Comparison of ENCODE assay signal across 8 cellular contexts in the genomic region with DNA sequence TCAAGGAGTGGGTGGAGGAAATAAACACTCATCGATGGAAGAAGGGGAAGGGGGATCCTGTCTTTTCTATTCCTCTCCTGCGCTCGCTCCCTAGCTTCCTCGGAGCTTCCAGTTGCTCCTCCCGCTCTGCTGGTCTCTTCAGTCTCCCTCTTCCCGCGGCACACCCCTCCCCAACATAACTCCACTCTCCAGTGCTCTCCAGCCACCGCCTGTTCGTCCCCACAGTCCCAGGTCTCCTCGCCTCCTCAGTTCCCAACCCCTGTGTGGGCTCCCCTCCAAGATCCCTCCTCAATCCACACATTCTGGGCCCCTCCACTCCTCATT. TPM values are rescaled to one million over a fixed set of nuclear protein-coding genes. Genes with fewer than 3 reads are reported as not detected.
DNase-seq lines count a peak whose midpoint lies in the region; ATAC-seq lines count a peak whose summit lies in the region.

No MANE protein-coding gene starts in this region.

- H3K36me3 ChIP-seq in HUES48 (ENCODE audit: control insufficient read depth, insufficient read depth, low read length) (peaks cover 23% of the 10 kb centered on the region), iPS-18a (ENCODE audit: control insufficient read depth, low read depth, low read length) (peaks cover 9% of the 10 kb centered on the region)

- H3K36me3 Mint-ChIP-seq in activated naive CD8-positive, alpha-beta T cell treated with anti-CD3 and anti-CD28 coated beads, Interleukin-2, amount 10 ng/mL, durations not matched to agents 7 days and 5 days: peaks cover 3% of the 10 kb centered on the region
- peaks cover 40% of the 10 kb centered on the region for H3K36me3 Mint-ChIP-seq in stimulated activated effector memory CD8-positive, alpha-beta T cell treated with anti-CD3 and anti-CD28 coated beads, Interleukin-12 subunit alpha, Interleukin-12 subunit beta, amount 100 ng/mL, for 72 hours

- H3K9me3 ChIP-seq in HUES48 (ENCODE audit: control insufficient read depth, insufficient read depth, low read length) (no peaks in the 10 kb centered on the region), iPS-18a (ENCODE audit: control insufficient read depth, low read depth, low read length) (no peaks in the 10 kb centered on the region)

- DNase-seq in GM04504 (ENCODE audit: low read depth): peak; percentile 3
- no peak for DNase-seq in activated naive CD8-positive, alpha-beta T cell treated with anti-CD3 and anti-CD28 coated beads, Interleukin-2, amount 10 ng/mL, durations not matched to agents 7 days and 5 days
- no peak for DNase-seq in stimulated activated effector memory CD8-positive, alpha-beta T cell treated with anti-CD3 and anti-CD28 coated beads, Interleukin-12 subunit alpha, Interleukin-12 subunit beta, amount 100 ng/mL, for 72 hours (ENCODE audit: low spot score in 2 of 2)

- H3K4me3 ChIP-seq in HUES48 (ENCODE audit: low read depth, low read length) (peak overlapping the region; percentile 83), iPS-18a (ENCODE audit: low read length) (peak overlapping the region; percentile 91)

- H3K27ac ChIP-seq in HUES48 (ENCODE audit: low read depth, low read length): no peak overlapping the region
- peak overlapping the region; percentile 21 for H3K27ac ChIP-seq in iPS-18a (ENCODE audit: low read length)

- POLR2A ChIA-PET in activated naive CD8-positive, alpha-beta T cell treated with anti-CD3 and anti-CD28 coated beads, Interleukin-2, amount 10 ng/mL, durations not matched to agents 7 days and 5 days (lab: Charles Lee): interaction anchor here (0.6 kb wide), 1 partner anchor 410 kb away, joined by 3 read pairs; no protein-coding TSS in a partner anchor

- peak overlapping the region; percentile 92 for H3K27ac Mint-ChIP-seq in activated naive CD8-positive, alpha-beta T cell treated with anti-CD3 and anti-CD28 coated beads, Interleukin-2, amount 10 ng/mL, durations not matched to agents 7 days and 5 days
- peak overlapping the region; percentile 98 for H3K27ac Mint-ChIP-seq in stimulated activated effector memory CD8-positive, alpha-beta T cell treated with anti-CD3 and anti-CD28 coated beads, Interleukin-12 subunit alpha, Interleukin-12 subunit beta, amount 100 ng/mL, for 72 hours

- peak overlapping the region; percentile 100 for H3K4me3 Mint-ChIP-seq in activated naive CD8-positive, alpha-beta T cell treated with anti-CD3 and anti-CD28 coated beads, Interleukin-2, amount 10 ng/mL, durations not matched to agents 7 days and 5 days
- H3K4me3 Mint-ChIP-seq in stimulated activated effector memory CD8-positive, alpha-beta T cell treated with anti-CD3 and anti-CD28 coated beads, Interleukin-12 subunit alpha, Interleukin-12 subunit beta, amount 100 ng/mL, for 72 hours: peak overlapping the region; percentile 100

- no peaks in the 10 kb centered on the region for H3K9me3 Mint-ChIP-seq in activated naive CD8-positive, alpha-beta T cell treated with anti-CD3 and anti-CD28 coated beads, Interleukin-2, amount 10 ng/mL, durations not matched to agents 7 days and 5 days
- H3K9me3 Mint-ChIP-seq in stimulated activated effector memory CD8-positive, alpha-beta T cell treated with anti-CD3 and anti-CD28 coated beads, Interleukin-12 subunit alpha, Interleukin-12 subunit beta, amount 100 ng/mL, for 72 hours: no peaks in the 10 kb centered on the region

- ATAC-seq in activated naive CD8-positive, alpha-beta T cell treated with anti-CD3 and anti-CD28 coated beads, Interleukin-2, amount 10 ng/mL, durations not matched to agents 7 days and 5 days (ENCODE audit: low read depth): no peak
- no peak for ATAC-seq in stimulated activated effector memory CD8-positive, alpha-beta T cell treated with anti-CD3 and anti-CD28 coated beads, Interleukin-12 subunit alpha, Interleukin-12 subunit beta, amount 100 ng/mL, for 72 hours
- ATAC-seq in GM21447 (IDR thresholded peaks at IDR 0.05; ENCODE audit: unreplicated experiment) (no peak), GM18502 (IDR thresholded peaks at IDR 0.05; ENCODE audit: poor library complexity, unreplicated experiment) (no peak), GM21528 (IDR thresholded peaks at IDR 0.05; ENCODE audit: low FRiP score, unreplicated experiment) (no peak)

- H3K9ac ChIP-seq in HUES48 (ENCODE audit: low read depth, low read length) (peak overlapping the region; percentile 66), iPS-18a (ENCODE audit: low read length) (peak overlapping the region; percentile 84)

- peaks cover 16% of the 10 kb centered on the region for H3K4me1 Mint-ChIP-seq in activated naive CD8-positive, alpha-beta T cell treated with anti-CD3 and anti-CD28 coated beads, Interleukin-2, amount 10 ng/mL, durations not matched to agents 7 days and 5 days
- peaks cover 28% of the 10 kb centered on the region for H3K4me1 Mint-ChIP-seq in stimulated activated effector memory CD8-positive, alpha-beta T cell treated with anti-CD3 and anti-CD28 coated beads, Interleukin-12 subunit alpha, Interleukin-12 subunit beta, amount 100 ng/mL, for 72 hours

- H3K4me1 ChIP-seq in HUES48 (ENCODE audit: control insufficient read depth, insufficient read depth, low read length) (no peaks in the 10 kb centered on the region), iPS-18a (ENCODE audit: control insufficient read depth, low read depth, low read length) (no peaks in the 10 kb centered on the region)

- H3K27me3 ChIP-seq in HUES48 (ENCODE audit: control insufficient read depth, insufficient read depth, low read length) (0 out of 2 replicates have a peak, but pooled peaks cover 3% of the 10 kb centered on the region), iPS-18a (ENCODE audit: control insufficient read depth, insufficient read depth, low read length) (peaks cover 12% of the 10 kb centered on the region)

- peaks cover 6% of the 10 kb centered on the region for H3K27me3 Mint-ChIP-seq in activated naive CD8-positive, alpha-beta T cell treated with anti-CD3 and anti-CD28 coated beads, Interleukin-2, amount 10 ng/mL, durations not matched to agents 7 days and 5 days

RNA-seq across cellular contexts. Expression of a gene that starts 0.4 kb away (rescaled TPM):
- total RNA-seq in activated naive CD8-positive, alpha-beta T cell treated with anti-CD3 and anti-CD28 coated beads, Interleukin-2, amount 10 ng/mL, durations not matched to agents 7 days and 5 days: 10 to 100 TPM; 14.6 to 16.3 TPM

RNA-seq across cellular contexts. Expression of a gene that starts 6.5 kb away (rescaled TPM):
- total RNA-seq in activated naive CD8-positive, alpha-beta T cell treated with anti-CD3 and anti-CD28 coated beads, Interleukin-2, amount 10 ng/mL, durations not matched to agents 7 days and 5 days: not detected
